ENCODE assay signal across 1 cellular context in the genomic region with DNA sequence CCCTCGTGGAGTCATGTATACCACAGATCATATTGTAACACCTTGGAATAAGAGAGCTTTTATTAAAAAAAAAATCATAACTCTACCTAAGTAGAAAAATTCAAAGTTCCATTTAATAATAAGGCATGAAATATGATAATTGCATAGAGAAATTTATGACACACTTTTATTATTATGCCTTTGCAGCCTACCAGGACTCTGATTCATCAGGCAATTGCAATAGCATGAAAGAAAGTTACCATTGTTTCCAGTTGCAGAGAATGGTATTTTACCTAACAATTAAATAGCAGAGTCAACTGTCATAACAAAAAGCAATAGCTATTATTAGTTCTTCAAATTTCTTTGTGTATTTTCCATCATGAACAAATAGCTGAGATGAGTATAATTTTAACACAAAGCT.
TF ChIP-seq lines count a peak whose summit lies in the region.

No MANE protein-coding gene starts in this region.

TF ChIP-seq in A549, 52 proteins besides CTCF, POLR2A, EP300 and RAD21 (continued from another document):
- no peak for TF ChIP-seq CBX8 (IDR thresholded peaks at IDR 0.05)
